1 cellular context compared by ENCODE assay signal in the genomic region with DNA sequence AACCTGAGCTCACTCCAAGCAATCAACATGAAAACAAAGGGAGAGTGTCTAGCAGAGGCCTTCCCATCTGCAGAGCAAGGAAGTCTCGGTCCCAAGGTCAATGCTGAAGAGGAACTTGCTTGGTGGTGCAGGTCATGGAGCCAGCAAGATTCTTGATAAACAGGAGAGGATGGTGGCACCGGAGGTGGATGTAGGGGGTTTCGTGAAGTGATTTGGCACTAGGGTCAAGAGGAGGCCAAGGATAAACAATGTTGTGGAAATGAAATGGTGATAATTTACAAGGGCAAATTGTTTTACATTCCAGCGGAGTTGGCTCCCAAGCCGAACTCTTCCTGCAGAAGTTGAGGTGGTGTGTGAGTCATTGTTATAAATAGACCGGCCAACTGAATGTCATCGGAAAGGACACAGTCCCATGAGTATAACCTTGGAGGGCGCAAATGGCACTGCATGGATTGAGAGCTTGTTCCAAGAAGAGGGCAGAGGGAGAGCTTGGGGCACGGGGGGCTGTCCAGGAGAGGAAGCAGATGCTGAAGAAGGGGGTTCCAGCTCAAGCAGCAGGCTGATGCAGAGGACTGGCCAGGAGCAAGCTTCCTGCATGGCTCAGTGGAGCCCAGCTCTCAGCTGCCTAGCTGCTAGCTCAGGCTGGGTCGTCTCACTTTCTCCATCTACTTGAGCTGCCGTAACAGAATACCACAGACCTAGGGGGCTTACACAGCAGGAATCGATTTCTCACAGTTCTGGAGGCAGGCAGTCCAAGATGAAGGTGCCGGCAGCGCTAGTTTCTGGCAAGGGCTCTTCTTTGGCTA.
TF ChIP-seq lines count a peak whose summit lies in the region.

No MANE protein-coding gene starts in this region.

TF ChIP-seq in endothelial cell of umbilical vein, 7 proteins besides CTCF, POLR2A, EP300 and RAD21:
- TF ChIP-seq GATA2 (IDR thresholded peaks at IDR 0.05; ENCODE audit: insufficient read depth, insufficient read length, low read depth, low read length), result peak; percentile 97
- no peak for TF ChIP-seq MYC (IDR thresholded peaks at IDR 0.05; ENCODE audit: low read depth, low read length)
- no peak for TF ChIP-seq EZH2 (IDR thresholded peaks at IDR 0.05; ENCODE audit: borderline replicate concordance, low read depth, low read length, severe bottlenecking)
- TF ChIP-seq JUN (IDR thresholded peaks at IDR 0.05; ENCODE audit: borderline replicate concordance, insufficient read depth, insufficient read length, low read depth), result peak; percentile 90
- TF ChIP-seq, protein P1, sequence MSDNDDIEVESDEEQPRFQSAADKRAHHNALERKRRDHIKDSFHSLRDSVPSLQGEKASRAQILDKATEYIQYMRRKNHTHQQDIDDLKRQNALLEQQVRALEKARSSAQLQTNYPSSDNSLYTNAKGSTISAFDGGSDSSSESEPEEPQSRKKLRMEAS (IDR thresholded peaks at IDR 0.05; ENCODE audit: insufficient read depth, insufficient read length), result no peak
- TF ChIP-seq FOS (IDR thresholded peaks at IDR 0.05; ENCODE audit: borderline replicate concordance, insufficient read depth, low read length), result peak; percentile 88
- peak; percentile 64 for TF ChIP-seq POLR2AphosphoS5 (IDR thresholded peaks at IDR 0.05; ENCODE audit: insufficient read depth, low read depth, low read length)
